23 cellular contexts compared by ENCODE assay signal in the genomic region with DNA sequence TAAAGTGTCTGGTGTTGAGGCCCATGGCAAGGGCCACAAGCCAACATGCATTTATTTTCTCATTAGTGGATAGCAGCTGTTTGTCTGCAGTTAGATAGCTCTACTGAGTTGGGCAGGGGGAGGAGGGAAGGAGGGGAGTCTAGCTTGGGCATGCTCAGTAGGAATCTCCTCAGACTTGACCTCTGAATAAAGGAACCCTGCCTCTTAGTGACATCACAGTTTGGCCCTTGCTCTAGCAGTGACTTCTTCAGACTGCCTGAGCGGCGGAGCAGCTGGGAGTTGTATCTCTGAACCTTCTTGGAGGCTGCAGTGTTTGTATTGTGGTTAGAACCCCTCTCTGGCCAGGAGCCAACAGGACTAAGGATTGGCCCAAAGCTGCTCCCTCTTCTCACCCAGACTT. TPM values are rescaled to one million over a fixed set of nuclear protein-coding genes. Genes with fewer than 3 reads are reported as not detected.
DNase-seq lines count a peak whose midpoint lies in the region; ATAC-seq, FAIRE-seq and TF ChIP-seq lines count a peak whose summit lies in the region.
"Had no signal": no experiment of that assay in that cellular context is flagged by ENCODE, and none has a peak within 500 bp of the region (broad histone marks: within the 10 kb centered on the region; RNA-seq: fewer than 3 reads in every experiment).

No MANE protein-coding gene starts in this region.

- H3K9me3 Mint-ChIP-seq in neural progenitor cell = no peaks in the 10 kb centered on the region
- H3K9me3 Mint-ChIP-seq: CD4-positive, alpha-beta memory T cell had no signal

- H2AFZ ChIP-seq in K562 (ENCODE audit: low read depth, low read length) (no peak overlapping the region), neural progenitor cell (replicated peaks) (no peak overlapping the region)

- intact Hi-C loops in K562 (cut with micrococcal nuclease) = no loop called here
- intact Hi-C loops in right cardiac atrium (cut with DNase I) = no loop called here

- H3K27ac ChIP-seq in K562 (ENCODE audit: extremely low read depth, low read depth, low read length) (no peak overlapping the region), right cardiac atrium (ENCODE audit: low read length) (no peak overlapping the region), neural progenitor cell (no peak overlapping the region)
- H3K27ac ChIP-seq: 22Rv1; BLaER1 treated with 17β-estradiol and CSF1 and Interleukin-3, amounts not matched to agents 10 nM and 100 nM; RWPE1 had no signal

- no peaks in the 10 kb centered on the region for H3K79me2 ChIP-seq in K562 (ENCODE audit: control insufficient read depth, insufficient read depth, low read length)
- H3K79me2 ChIP-seq in neural progenitor cell (ENCODE audit: low read depth) = no peaks in the 10 kb centered on the region

- H3K36me3 ChIP-seq in K562 (ENCODE audit: control insufficient read depth, insufficient read depth, low read length) = peaks cover 76% of the 10 kb centered on the region; the same call in 2 of the 3 replicates
- H3K36me3 ChIP-seq in neural progenitor cell = no peaks in the 10 kb centered on the region

- TF ChIP-seq EP300 in K562 (IDR thresholded peaks at IDR 0.05; ENCODE audit: low read length) = no peak

- BruUV-seq in K562 (replicated peaks; lab: Mats Ljungman, UMichigan) = no TSS peak

- H3K4me3 ChIP-seq in K562 = no peak overlapping the region
- H3K4me3 ChIP-seq in right cardiac atrium (ENCODE audit: low read length) = no peak overlapping the region
- no peak overlapping the region for H3K4me3 ChIP-seq in neural progenitor cell
- H3K4me3 ChIP-seq: BLaER1 treated with 17β-estradiol and CSF1 and Interleukin-3, amounts not matched to agents 10 nM and 100 nM had no signal

- FAIRE-seq in K562 (lab: Jason Lieb, UNC) = no peak
- FAIRE-seq: GM12891, H54 had no signal

- TF ChIP-seq CTCF in K562 (IDR thresholded peaks at IDR 0.05 in 2 of 3, conservative IDR thresholded peaks at IDR 0.05 in 1 of 3; ENCODE audit: insufficient read depth in 2 of 3, low read depth in 1 of 3, low read length in 3 of 3) = no peak
- no peak for TF ChIP-seq CTCF in neural progenitor cell (IDR thresholded peaks at IDR 0.05)

- H3K27me3 Mint-ChIP-seq in neural progenitor cell (ENCODE audit: insufficient read depth, low read depth) = no peaks in the 10 kb centered on the region
- H3K27me3 Mint-ChIP-seq: CD4-positive, alpha-beta memory T cell had no signal

- H3K27me3 ChIP-seq in K562 (ENCODE audit: control insufficient read depth in 2 of 2, insufficient read depth in 2 of 2, low read length in 2 of 2) (no peaks in the 10 kb centered on the region), right cardiac atrium (ENCODE audit: control insufficient read depth, insufficient read depth) (no peaks in the 10 kb centered on the region), neural progenitor cell (no peaks in the 10 kb centered on the region)

- ATAC-seq in K562 (peak; percentile 43; the same call in 1 of the 3 replicates), right cardiac atrium (peak; percentile 61 to 72), GM21528 (IDR thresholded peaks at IDR 0.05; ENCODE audit: low FRiP score, unreplicated experiment) (no peak), HG03442 (IDR thresholded peaks at IDR 0.05; ENCODE audit: unreplicated experiment) (no peak)

- no peaks in the 10 kb centered on the region for H3K9me3 ChIP-seq in K562 (replicated peaks; ENCODE audit: control insufficient read depth, insufficient read depth, low read depth, low read length)
- H3K9me3 ChIP-seq in right cardiac atrium (ENCODE audit: control insufficient read depth, low read length) = no peaks in the 10 kb centered on the region
- no peaks in the 10 kb centered on the region for H3K9me3 ChIP-seq in neural progenitor cell (ENCODE audit: low read depth)
- H3K9me3 ChIP-seq: BLaER1 treated with 17β-estradiol and CSF1 and Interleukin-3, amounts not matched to agents 10 nM and 100 nM; Caco-2 had no signal

- no peaks in the 10 kb centered on the region for H3K9me1 ChIP-seq in K562 (ENCODE audit: control insufficient read depth, insufficient read depth, low read length)

- H3K9ac ChIP-seq in K562 (ENCODE audit: insufficient read depth in 1 of 2, low read depth in 2 of 2, low read length in 2 of 2) = no peak overlapping the region
- no peak overlapping the region for H3K9ac ChIP-seq in neural progenitor cell
- H3K9ac ChIP-seq: BLaER1 treated with 17β-estradiol and CSF1 and Interleukin-3, amounts not matched to agents 10 nM and 100 nM had no signal

- H3K36me3 Mint-ChIP-seq in neural progenitor cell = peaks cover 40% of the 10 kb centered on the region

- no peak for TF ChIP-seq RAD21 in K562 (CRISPR knock-in tag; conservative IDR thresholded peaks at IDR 0.05 in 1 of 2, IDR thresholded peaks at IDR 0.05 in 1 of 2)

- POLR2A ChIA-PET in K562 (lab: Yijun Ruan, JAX) = no interaction called here

- WGBS in K562 (ENCODE audit: insufficient coverage, low coverage, missing lambda C conversion rate) = 67% methylated on average over 2 of the region's 2 CpGs
- WGBS in right cardiac atrium = 46% methylated on average over 2 of the region's 2 CpGs

- peak; percentile 39 for DNase-seq in DMS 273 (lab: John Stamatoyannopoulos, UW; ENCODE audit: unreplicated experiment)
- DNase-seq in DMS 273 treated with DMSO at 0.1 percent for 48 hours (lab: John Stamatoyannopoulos, UW) = no peak
- DNase-seq in K562 (ENCODE audit: extremely low read depth in 1 of 4, low spot score in 3 of 4) = no peak
- DNase-seq in right cardiac atrium = no peak
- DNase-seq in neural progenitor cell (ENCODE audit: low spot score) = no peak
- DNase-seq in NCI-H2029 (lab: John Stamatoyannopoulos, UW) = no peak
- DNase-seq: ACHN; Caco-2; CD4-positive, alpha-beta memory T cell; DMS153; MM.1S; NCI-H1048; NCI-H1417 treated with DMSO at 0.1 percent for 48 hours; NCI-H187; NCI-H2107; NCI-H69 had no signal

- H3K4me1 ChIP-seq in K562 (replicated peaks in 1 of 2; ENCODE audit: control insufficient read depth in 2 of 2, insufficient read depth in 2 of 2, low read length in 2 of 2) (no peaks in the 10 kb centered on the region), right cardiac atrium (ENCODE audit: control insufficient read depth, insufficient read depth, low read length) (no peaks in the 10 kb centered on the region), neural progenitor cell (no peaks in the 10 kb centered on the region)
- H3K4me1 ChIP-seq: BLaER1 treated with 17β-estradiol and CSF1 and Interleukin-3, amounts not matched to agents 10 nM and 100 nM; Caco-2 had no signal

- no peak for TF ChIP-seq POLR2A in K562 (conservative IDR thresholded peaks at IDR 0.05)

- no peaks in the 10 kb centered on the region for H3F3A ChIP-seq in neural progenitor cell (ENCODE audit: low read depth)

- H3K27ac Mint-ChIP-seq in neural progenitor cell = peak overlapping the region; percentile 69
- H3K27ac Mint-ChIP-seq: CD4-positive, alpha-beta memory T cell had no signal

- CTCF ChIA-PET in K562 (lab: Yijun Ruan, JAX; ENCODE audit: low intra/inter-chr PET ratio) = no interaction called here

- H3K4me2 ChIP-seq in K562 (ENCODE audit: insufficient read depth, low read length) = no peak overlapping the region
- no peak overlapping the region for H3K4me2 ChIP-seq in neural progenitor cell
- H3K4me2 ChIP-seq: BLaER1 treated with 17β-estradiol and CSF1 and Interleukin-3, amounts not matched to agents 10 nM and 100 nM had no signal

- H3K4me3 Mint-ChIP-seq in neural progenitor cell = no peak overlapping the region
- H3K4me3 Mint-ChIP-seq: CD4-positive, alpha-beta memory T cell had no signal

- no peaks in the 10 kb centered on the region for H4K20me1 ChIP-seq in K562 (replicated peaks; ENCODE audit: control insufficient read depth, insufficient read depth, low read length)
- H4K20me1 ChIP-seq in neural progenitor cell (ENCODE audit: low read depth) = no peaks in the 10 kb centered on the region

- H3K4me1 Mint-ChIP-seq in neural progenitor cell = no peaks in the 10 kb centered on the region
- H3K4me1 Mint-ChIP-seq: CD4-positive, alpha-beta memory T cell had no signal

- in situ Hi-C loops in K562 (cut with MboI) = loop anchor here (10.0 kb wide), 1 partner anchor 115 kb away; no protein-coding TSS in a partner anchor

TF ChIP-seq in K562, 482 proteins besides CTCF, POLR2A, EP300 and RAD21 (continues in another document):
- TF ChIP-seq PTBP1 (IDR thresholded peaks at IDR 0.05; ENCODE audit: low read depth, low read length) (no peak), SRSF9 (IDR thresholded peaks at IDR 0.05; ENCODE audit: borderline replicate concordance, low read depth, low read length) (no peak), ZNF668 (CRISPR knock-in tag; IDR thresholded peaks at IDR 0.05) (no peak), TEAD1 (CRISPR knock-in tag; IDR thresholded peaks at IDR 0.05) (no peak)
- TF ChIP-seq, protein P1, sequence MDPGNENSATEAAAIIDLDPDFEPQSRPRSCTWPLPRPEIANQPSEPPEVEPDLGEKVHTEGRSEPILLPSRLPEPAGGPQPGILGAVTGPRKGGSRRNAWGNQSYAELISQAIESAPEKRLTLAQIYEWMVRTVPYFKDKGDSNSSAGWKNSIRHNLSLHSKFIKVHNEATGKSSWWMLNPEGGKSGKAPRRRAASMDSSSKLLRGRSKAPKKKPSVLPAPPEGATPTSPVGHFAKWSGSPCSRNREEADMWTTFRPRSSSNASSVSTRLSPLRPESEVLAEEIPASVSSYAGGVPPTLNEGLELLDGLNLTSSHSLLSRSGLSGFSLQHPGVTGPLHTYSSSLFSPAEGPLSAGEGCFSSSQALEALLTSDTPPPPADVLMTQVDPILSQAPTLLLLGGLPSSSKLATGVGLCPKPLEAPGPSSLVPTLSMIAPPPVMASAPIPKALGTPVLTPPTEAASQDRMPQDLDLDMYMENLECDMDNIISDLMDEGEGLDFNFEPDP (CRISPR knock-in tag; IDR thresholded peaks at IDR 0.05) = no peak

RNA-seq across cellular contexts. Expression of a gene that starts 57.4 kb away (rescaled TPM):
- total RNA-seq in K562 (2011; cell fraction: chromatin; rRNA removed; ENCODE audit: low replicate concordance) = 14.0 and 23.7 TPM in 2 replicates
- total RNA-seq in K562 (2011; cell fraction: nucleolus; rRNA removed) = 8.3 TPM in 2 replicates
- 9.8 and 10.6 TPM in 2 replicates for total RNA-seq in K562 (2011; cell fraction: nucleoplasm; rRNA removed)
- total RNA-seq in K562 (2014; rRNA removed) = 3.3 and 4.5 TPM in 2 replicates
- 1.4 and 2.1 TPM in 2 replicates for total RNA-seq in K562 (2014; rRNA removed; fragmentation: Illumina TruSeq; extraction: Trizol)
- total RNA-seq in K562 (2015; rRNA removed; fragmentation: Illumina TruSeq; extraction: Trizol) = 2.1 and 3.3 TPM in 2 replicates
- total RNA-seq in K562 (2021) = 26.2 and 29.6 TPM in 2 replicates
- polyA plus RNA-seq in K562 (2011; rRNA removed) = 1.0 and 1.7 TPM in 2 replicates
- polyA plus RNA-seq in K562 (2011; cell fraction: cytosol; rRNA removed) = 1.1 and 1.2 TPM in 2 replicates
- polyA plus RNA-seq in K562 (2011; cell fraction: nucleus; rRNA removed) = 4.0 and 5.7 TPM in 2 replicates
- 9.5 and 11.9 TPM in 2 replicates for polyA plus RNA-seq in K562 (2012)
- polyA plus RNA-seq in K562 (2014; fragmentation: Illumina TruSeq; extraction: Trizol) = 16.2 and 18.2 TPM in 2 replicates
- under 1 TPM; 0.48 to 0.55 TPM for polyA plus RNA-seq in K562 (2014; fragmentation: Nextera tagmentation; extraction: Ambion mirVana)
- 4.3 and 5.0 TPM in 2 replicates for polyA plus RNA-seq in K562 (2014; rRNA removed)
- 1.8 and 2.1 TPM in 2 replicates for polyA minus RNA-seq in K562 (2011; rRNA and poly(A)+ RNA removed)
- polyA minus RNA-seq in K562 (2011; cell fraction: cytosol; rRNA and poly(A)+ RNA removed) = 7.8 and 13.0 TPM in 2 replicates
- polyA minus RNA-seq in K562 (2011; cell fraction: nucleus; rRNA and poly(A)+ RNA removed) = 3.2 and 3.4 TPM in 2 replicates
- total RNA-seq in right cardiac atrium = 10 to 100 TPM; 10.9 to 13.8 (median 11.5) TPM
- 5.0 TPM for polyA plus RNA-seq in right cardiac atrium
- 5.1 and 6.5 TPM in 2 replicates for total RNA-seq in neural progenitor cell (ENCODE audit: low replicate concordance)

Comparison
In these comparisons a context has a peak if more than half of its experiments do, and no peak if none do; other contexts are left out.
1. ATAC-seq: peak in K562 (single experiment) and right cardiac atrium (2 of 2); none in GM21528 (single experiment) and HG03442 (single experiment).